Comparison of ENCODE assay signal across 1 cellular context in genomic region chr16:67942510-67943255, GRCh38.
TF ChIP-seq lines count a peak whose summit lies in the region.

No MANE protein-coding gene starts in this region.

TF ChIP-seq in GM23338, 12 proteins besides CTCF, POLR2A, EP300 and RAD21 (continued from another document):
- TF ChIP-seq REST (IDR thresholded peaks at IDR 0.05; ENCODE audit: unreplicated experiment) = no peak
- TF ChIP-seq ZNF114 (CRISPR knock-in tag; IDR thresholded peaks at IDR 0.05) = no peak
- TF ChIP-seq ETS1 (IDR thresholded peaks at IDR 0.05) = no peak
- TF ChIP-seq ZNF462 (CRISPR knock-in tag; IDR thresholded peaks at IDR 0.05) = no peak
- TF ChIP-seq POLR2AphosphoS5 (IDR thresholded peaks at IDR 0.05; ENCODE audit: low read depth) = no peak
